ENCODE assay signal across 9 cellular contexts in the genomic region with DNA sequence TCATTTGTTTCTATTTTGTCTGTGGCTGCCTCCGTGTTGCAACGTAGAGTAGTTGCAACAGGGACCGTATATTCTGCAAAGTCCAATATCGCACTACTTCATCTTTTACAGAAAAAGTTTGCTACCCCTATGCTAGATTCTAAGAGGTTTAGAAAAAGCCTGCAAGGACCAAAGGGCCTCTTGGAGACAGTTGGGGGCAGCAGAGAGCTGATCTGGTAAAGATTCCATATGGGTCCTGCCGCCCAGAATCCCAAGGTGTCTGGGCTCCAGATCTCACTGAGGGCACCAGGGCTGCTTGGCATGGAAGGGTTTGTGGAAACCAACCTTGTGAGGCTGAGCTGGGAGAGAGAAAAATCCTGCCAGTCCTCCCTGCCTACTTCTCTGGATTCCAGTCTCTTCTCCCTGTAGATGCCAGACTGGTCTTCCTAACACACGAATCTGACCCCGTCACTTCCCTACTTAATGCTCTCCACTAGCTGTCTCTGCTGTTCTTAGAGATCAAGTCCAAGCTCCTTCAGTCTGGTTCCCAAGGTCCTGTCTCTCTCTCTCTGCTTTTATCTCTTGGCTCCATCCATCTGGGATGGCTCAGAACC.
A peak's percentile ranks its signal among the peaks of the same experiment; 100 is the strongest.
DNase-seq lines count a peak whose midpoint lies in the region; ATAC-seq and TF ChIP-seq lines count a peak whose summit lies in the region.
"Had no signal": no experiment of that assay in that cellular context is flagged by ENCODE, and none has a peak within 500 bp of the region (broad histone marks: within the 10 kb centered on the region; RNA-seq: fewer than 3 reads in every experiment).

No MANE protein-coding gene starts in this region.

- H3K9me3 ChIP-seq in Caco-2 (no peaks in the 10 kb centered on the region), HAP-1 (no peaks in the 10 kb centered on the region), endodermal cell (ENCODE audit: control insufficient read depth, low read length) (no peaks in the 10 kb centered on the region)

- DNase-seq in Caco-2, result peak; percentile 51 to 58
- DNase-seq in HAP-1 (ENCODE audit: low spot score in 2 of 2), result peak; percentile 51 to 84
- DNase-seq in NCI-H524 treated with DMSO at 0.1 percent for 48 hours (lab: John Stamatoyannopoulos, UW), result peak; percentile 38
- peak; percentile 89 for DNase-seq in endodermal cell
- peak; percentile 17 for DNase-seq in renal cortical epithelial cell (ENCODE audit: low read depth)
- no peak for DNase-seq in sciatic nerve (ENCODE audit: low spot score)
- DNase-seq in activated T-helper 2 cell treated with anti-CD3 and anti-CD28 coated beads, Interferon-gamma antibody, Interleukin-2, Interleukin-4, amounts not matched to agents 10 μg/mL and 5 μg/mL and 100 μg/mL, durations not matched to agents 14 hours and 24 hours and 36 hours (ENCODE audit: low spot score), result no peak

- H3K36me3 Mint-ChIP-seq in Caco-2 (ENCODE audit: insufficient read depth, unreplicated experiment) (no peaks in the 10 kb centered on the region), endodermal cell (ENCODE audit: low read depth) (no peaks in the 10 kb centered on the region)
- H3K36me3 Mint-ChIP-seq in activated T-helper 2 cell treated with anti-CD3 and anti-CD28 coated beads, Interferon-gamma antibody, Interleukin-2, Interleukin-4, amounts not matched to agents 10 μg/mL and 5 μg/mL and 100 μg/mL, durations not matched to agents 14 hours and 24 hours and 36 hours (ENCODE audit: low read depth), result no peaks in the 10 kb centered on the region

- no peaks in the 10 kb centered on the region for H3K9me3 Mint-ChIP-seq in Caco-2 (ENCODE audit: unreplicated experiment)
- peaks cover 1% of the 10 kb centered on the region for H3K9me3 Mint-ChIP-seq in endodermal cell
- H3K9me3 Mint-ChIP-seq in activated T-helper 2 cell treated with anti-CD3 and anti-CD28 coated beads, Interferon-gamma antibody, Interleukin-2, Interleukin-4, amounts not matched to agents 10 μg/mL and 5 μg/mL and 100 μg/mL, durations not matched to agents 14 hours and 24 hours and 36 hours, result no peaks in the 10 kb centered on the region

- TF ChIP-seq CTCF in Caco-2 (IDR thresholded peaks at IDR 0.05; ENCODE audit: insufficient read depth in 1 of 2, low read depth in 1 of 2, low read length in 1 of 2, severe bottlenecking in 1 of 2, unreplicated experiment in 1 of 2) (peak; percentile 75 to 77), endodermal cell (conservative IDR thresholded peaks at IDR 0.05) (peak; percentile 91)

- H3K27ac Mint-ChIP-seq in Caco-2 (ENCODE audit: unreplicated experiment) (no peak overlapping the region), endodermal cell (no peak overlapping the region)
- no peak overlapping the region for H3K27ac Mint-ChIP-seq in activated T-helper 2 cell treated with anti-CD3 and anti-CD28 coated beads, Interferon-gamma antibody, Interleukin-2, Interleukin-4, amounts not matched to agents 10 μg/mL and 5 μg/mL and 100 μg/mL, durations not matched to agents 14 hours and 24 hours and 36 hours

- 58 to 59% methylated on average over 4 to 7 of the region's 7 CpGs for WGBS in endodermal cell (ENCODE audit: insufficient coverage in 1 of 2, insufficient read length in 1 of 2), 2 experiments

- H3K4me1 Mint-ChIP-seq in Caco-2 (ENCODE audit: low read depth, unreplicated experiment), result no peaks in the 10 kb centered on the region
- no peaks in the 10 kb centered on the region for H3K4me1 Mint-ChIP-seq in endodermal cell
- H3K4me1 Mint-ChIP-seq in activated T-helper 2 cell treated with anti-CD3 and anti-CD28 coated beads, Interferon-gamma antibody, Interleukin-2, Interleukin-4, amounts not matched to agents 10 μg/mL and 5 μg/mL and 100 μg/mL, durations not matched to agents 14 hours and 24 hours and 36 hours (ENCODE audit: low read depth), result no peaks in the 10 kb centered on the region

- in situ Hi-C loops in HAP-1 (cut with MboI; ENCODE audit: low sequenced_read_pairs), result loop anchor here (5.0 kb wide), 1 partner anchor 163 kb away; no protein-coding TSS in a partner anchor

- no peak overlapping the region for H3K9ac ChIP-seq in endodermal cell (ENCODE audit: extremely low read depth, low read length, poor library complexity, severe bottlenecking)

- H3K4me3 ChIP-seq in Caco-2 (ENCODE audit: low read depth, low read length) (no peak overlapping the region), HAP-1 (no peak overlapping the region), endodermal cell (ENCODE audit: low read length) (no peak overlapping the region)

- POLR2A ChIA-PET in Caco-2 (lab: Charles Lee), result no interaction called here

- intact Hi-C loops in Caco-2 (cut with micrococcal nuclease; ENCODE audit: unreplicated experiment) (loop anchor here (1.0 to 2.0 kb wide), 5 partner anchors 48 to 385 kb away; no protein-coding TSS in a partner anchor), sciatic nerve (cut with DNase I) (no loop called here)
- intact Hi-C loops in activated T-helper 2 cell treated with anti-CD3 and anti-CD28 coated beads, Interferon-gamma antibody, Interleukin-2, Interleukin-4, amounts not matched to agents 10 μg/mL and 5 μg/mL and 100 μg/mL, durations not matched to agents 14 hours and 24 hours and 36 hours (cut with micrococcal nuclease), result no loop called here

- no peaks in the 10 kb centered on the region; the same call in none of the 2 replicates for H3K27me3 ChIP-seq in Caco-2 (replicated peaks; ENCODE audit: control insufficient read depth, insufficient read depth, low read length)
- H3K27me3 ChIP-seq in HAP-1 (ENCODE audit: low read depth), result no peaks in the 10 kb centered on the region; the same call in 1 of the 2 replicates
- peaks cover 21% of the 10 kb centered on the region for H3K27me3 ChIP-seq in endodermal cell (ENCODE audit: control insufficient read depth, insufficient read depth, low read length, poor library complexity, severe bottlenecking)

- ATAC-seq in sciatic nerve (no peak), GM19467 (IDR thresholded peaks at IDR 0.05; ENCODE audit: unreplicated experiment) (no peak)
- ATAC-seq: left colon had no signal

- CTCF ChIA-PET in Caco-2 (lab: Charles Lee), result interaction anchor here (1.0 kb wide), 1 partner anchor 165 kb away, joined by 4 read pairs; no protein-coding TSS in a partner anchor

- no peaks in the 10 kb centered on the region for H3K36me3 ChIP-seq in Caco-2 (ENCODE audit: control insufficient read depth, insufficient read depth, low read length)
- H3K36me3 ChIP-seq in HAP-1 (replicated peaks), result no peaks in the 10 kb centered on the region
- no peaks in the 10 kb centered on the region for H3K36me3 ChIP-seq in endodermal cell (ENCODE audit: control insufficient read depth, insufficient read depth, low read length)

- peaks cover 3% of the 10 kb centered on the region; the same call in 1 of the 2 replicates for H3K4me1 ChIP-seq in Caco-2
- H3K4me1 ChIP-seq in HAP-1, result no peaks in the 10 kb centered on the region
- no peaks in the 10 kb centered on the region for H3K4me1 ChIP-seq in endodermal cell (ENCODE audit: control insufficient read depth, insufficient read depth, low read length)

- peaks cover 24% of the 10 kb centered on the region for H3K27me3 Mint-ChIP-seq in Caco-2 (ENCODE audit: insufficient read depth, unreplicated experiment)
- peaks cover 17% of the 10 kb centered on the region for H3K27me3 Mint-ChIP-seq in endodermal cell (ENCODE audit: insufficient read depth)
- H3K27me3 Mint-ChIP-seq in activated T-helper 2 cell treated with anti-CD3 and anti-CD28 coated beads, Interferon-gamma antibody, Interleukin-2, Interleukin-4, amounts not matched to agents 10 μg/mL and 5 μg/mL and 100 μg/mL, durations not matched to agents 14 hours and 24 hours and 36 hours (ENCODE audit: low read depth), result peaks cover 7% of the 10 kb centered on the region

- H3K27ac ChIP-seq in endodermal cell (ENCODE audit: low read depth, low read length), result no peak overlapping the region

- no TSS peak for BruUV-seq in Caco-2 (replicated peaks; lab: Mats Ljungman, UMichigan)

- H3K4me3 Mint-ChIP-seq in Caco-2 (ENCODE audit: unreplicated experiment) (no peak overlapping the region), endodermal cell (no peak overlapping the region)
- no peak overlapping the region for H3K4me3 Mint-ChIP-seq in activated T-helper 2 cell treated with anti-CD3 and anti-CD28 coated beads, Interferon-gamma antibody, Interleukin-2, Interleukin-4, amounts not matched to agents 10 μg/mL and 5 μg/mL and 100 μg/mL, durations not matched to agents 14 hours and 24 hours and 36 hours (ENCODE audit: low read depth)

Comparison
In these comparisons a context has a peak if more than half of its experiments do, and no peak if none do; other contexts are left out.
1. DNase-seq: peak in Caco-2 (2 of 2), HAP-1 (2 of 2), NCI-H524 treated with DMSO at 0.1 percent for 48 hours (single experiment), endodermal cell (single experiment) and renal cortical epithelial cell (single experiment); none in sciatic nerve (single experiment) and activated T-helper 2 cell treated with anti-CD3 and anti-CD28 coated beads, Interferon-gamma antibody, Interleukin-2, Interleukin-4, amounts not matched to agents 10 μg/mL and 5 μg/mL and 100 μg/mL, durations not matched to agents 14 hours and 24 hours and 36 hours (single experiment).